2 cellular contexts compared by ENCODE assay signal in genomic region chr2:15664273-15665066, GRCh38.
TF ChIP-seq lines count a peak whose summit lies in the region.

No MANE protein-coding gene starts in this region.

TF ChIP-seq in GM23338, 12 proteins besides CTCF, POLR2A, EP300 and RAD21:
- TF ChIP-seq, protein P1, sequence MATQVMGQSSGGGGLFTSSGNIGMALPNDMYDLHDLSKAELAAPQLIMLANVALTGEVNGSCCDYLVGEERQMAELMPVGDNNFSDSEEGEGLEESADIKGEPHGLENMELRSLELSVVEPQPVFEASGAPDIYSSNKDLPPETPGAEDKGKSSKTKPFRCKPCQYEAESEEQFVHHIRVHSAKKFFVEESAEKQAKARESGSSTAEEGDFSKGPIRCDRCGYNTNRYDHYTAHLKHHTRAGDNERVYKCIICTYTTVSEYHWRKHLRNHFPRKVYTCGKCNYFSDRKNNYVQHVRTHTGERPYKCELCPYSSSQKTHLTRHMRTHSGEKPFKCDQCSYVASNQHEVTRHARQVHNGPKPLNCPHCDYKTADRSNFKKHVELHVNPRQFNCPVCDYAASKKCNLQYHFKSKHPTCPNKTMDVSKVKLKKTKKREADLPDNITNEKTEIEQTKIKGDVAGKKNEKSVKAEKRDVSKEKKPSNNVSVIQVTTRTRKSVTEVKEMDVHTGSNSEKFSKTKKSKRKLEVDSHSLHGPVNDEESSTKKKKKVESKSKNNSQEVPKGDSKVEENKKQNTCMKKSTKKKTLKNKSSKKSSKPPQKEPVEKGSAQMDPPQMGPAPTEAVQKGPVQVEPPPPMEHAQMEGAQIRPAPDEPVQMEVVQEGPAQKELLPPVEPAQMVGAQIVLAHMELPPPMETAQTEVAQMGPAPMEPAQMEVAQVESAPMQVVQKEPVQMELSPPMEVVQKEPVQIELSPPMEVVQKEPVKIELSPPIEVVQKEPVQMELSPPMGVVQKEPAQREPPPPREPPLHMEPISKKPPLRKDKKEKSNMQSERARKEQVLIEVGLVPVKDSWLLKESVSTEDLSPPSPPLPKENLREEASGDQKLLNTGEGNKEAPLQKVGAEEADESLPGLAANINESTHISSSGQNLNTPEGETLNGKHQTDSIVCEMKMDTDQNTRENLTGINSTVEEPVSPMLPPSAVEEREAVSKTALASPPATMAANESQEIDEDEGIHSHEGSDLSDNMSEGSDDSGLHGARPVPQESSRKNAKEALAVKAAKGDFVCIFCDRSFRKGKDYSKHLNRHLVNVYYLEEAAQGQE (IDR thresholded peaks at IDR 0.05; ENCODE audit: unreplicated experiment) = no peak
- TF ChIP-seq ZNF114 (CRISPR knock-in tag; IDR thresholded peaks at IDR 0.05) = no peak
- no peak for TF ChIP-seq EZH2phosphoT487 (IDR thresholded peaks at IDR 0.05; ENCODE audit: unreplicated experiment)
- TF ChIP-seq EZH2 (IDR thresholded peaks at IDR 0.05; ENCODE audit: low read depth, unreplicated experiment) = no peak
- no peak for TF ChIP-seq NANOG (IDR thresholded peaks at IDR 0.05; ENCODE audit: borderline replicate concordance)
- no peak for TF ChIP-seq CREB1 (CRISPR knock-in tag; IDR thresholded peaks at IDR 0.05; ENCODE audit: low read depth)
- no peak for TF ChIP-seq STAT1 (IDR thresholded peaks at IDR 0.05; ENCODE audit: unreplicated experiment)
- TF ChIP-seq JUNB (IDR thresholded peaks at IDR 0.05; ENCODE audit: unreplicated experiment) = no peak
- TF ChIP-seq, protein P2, sequence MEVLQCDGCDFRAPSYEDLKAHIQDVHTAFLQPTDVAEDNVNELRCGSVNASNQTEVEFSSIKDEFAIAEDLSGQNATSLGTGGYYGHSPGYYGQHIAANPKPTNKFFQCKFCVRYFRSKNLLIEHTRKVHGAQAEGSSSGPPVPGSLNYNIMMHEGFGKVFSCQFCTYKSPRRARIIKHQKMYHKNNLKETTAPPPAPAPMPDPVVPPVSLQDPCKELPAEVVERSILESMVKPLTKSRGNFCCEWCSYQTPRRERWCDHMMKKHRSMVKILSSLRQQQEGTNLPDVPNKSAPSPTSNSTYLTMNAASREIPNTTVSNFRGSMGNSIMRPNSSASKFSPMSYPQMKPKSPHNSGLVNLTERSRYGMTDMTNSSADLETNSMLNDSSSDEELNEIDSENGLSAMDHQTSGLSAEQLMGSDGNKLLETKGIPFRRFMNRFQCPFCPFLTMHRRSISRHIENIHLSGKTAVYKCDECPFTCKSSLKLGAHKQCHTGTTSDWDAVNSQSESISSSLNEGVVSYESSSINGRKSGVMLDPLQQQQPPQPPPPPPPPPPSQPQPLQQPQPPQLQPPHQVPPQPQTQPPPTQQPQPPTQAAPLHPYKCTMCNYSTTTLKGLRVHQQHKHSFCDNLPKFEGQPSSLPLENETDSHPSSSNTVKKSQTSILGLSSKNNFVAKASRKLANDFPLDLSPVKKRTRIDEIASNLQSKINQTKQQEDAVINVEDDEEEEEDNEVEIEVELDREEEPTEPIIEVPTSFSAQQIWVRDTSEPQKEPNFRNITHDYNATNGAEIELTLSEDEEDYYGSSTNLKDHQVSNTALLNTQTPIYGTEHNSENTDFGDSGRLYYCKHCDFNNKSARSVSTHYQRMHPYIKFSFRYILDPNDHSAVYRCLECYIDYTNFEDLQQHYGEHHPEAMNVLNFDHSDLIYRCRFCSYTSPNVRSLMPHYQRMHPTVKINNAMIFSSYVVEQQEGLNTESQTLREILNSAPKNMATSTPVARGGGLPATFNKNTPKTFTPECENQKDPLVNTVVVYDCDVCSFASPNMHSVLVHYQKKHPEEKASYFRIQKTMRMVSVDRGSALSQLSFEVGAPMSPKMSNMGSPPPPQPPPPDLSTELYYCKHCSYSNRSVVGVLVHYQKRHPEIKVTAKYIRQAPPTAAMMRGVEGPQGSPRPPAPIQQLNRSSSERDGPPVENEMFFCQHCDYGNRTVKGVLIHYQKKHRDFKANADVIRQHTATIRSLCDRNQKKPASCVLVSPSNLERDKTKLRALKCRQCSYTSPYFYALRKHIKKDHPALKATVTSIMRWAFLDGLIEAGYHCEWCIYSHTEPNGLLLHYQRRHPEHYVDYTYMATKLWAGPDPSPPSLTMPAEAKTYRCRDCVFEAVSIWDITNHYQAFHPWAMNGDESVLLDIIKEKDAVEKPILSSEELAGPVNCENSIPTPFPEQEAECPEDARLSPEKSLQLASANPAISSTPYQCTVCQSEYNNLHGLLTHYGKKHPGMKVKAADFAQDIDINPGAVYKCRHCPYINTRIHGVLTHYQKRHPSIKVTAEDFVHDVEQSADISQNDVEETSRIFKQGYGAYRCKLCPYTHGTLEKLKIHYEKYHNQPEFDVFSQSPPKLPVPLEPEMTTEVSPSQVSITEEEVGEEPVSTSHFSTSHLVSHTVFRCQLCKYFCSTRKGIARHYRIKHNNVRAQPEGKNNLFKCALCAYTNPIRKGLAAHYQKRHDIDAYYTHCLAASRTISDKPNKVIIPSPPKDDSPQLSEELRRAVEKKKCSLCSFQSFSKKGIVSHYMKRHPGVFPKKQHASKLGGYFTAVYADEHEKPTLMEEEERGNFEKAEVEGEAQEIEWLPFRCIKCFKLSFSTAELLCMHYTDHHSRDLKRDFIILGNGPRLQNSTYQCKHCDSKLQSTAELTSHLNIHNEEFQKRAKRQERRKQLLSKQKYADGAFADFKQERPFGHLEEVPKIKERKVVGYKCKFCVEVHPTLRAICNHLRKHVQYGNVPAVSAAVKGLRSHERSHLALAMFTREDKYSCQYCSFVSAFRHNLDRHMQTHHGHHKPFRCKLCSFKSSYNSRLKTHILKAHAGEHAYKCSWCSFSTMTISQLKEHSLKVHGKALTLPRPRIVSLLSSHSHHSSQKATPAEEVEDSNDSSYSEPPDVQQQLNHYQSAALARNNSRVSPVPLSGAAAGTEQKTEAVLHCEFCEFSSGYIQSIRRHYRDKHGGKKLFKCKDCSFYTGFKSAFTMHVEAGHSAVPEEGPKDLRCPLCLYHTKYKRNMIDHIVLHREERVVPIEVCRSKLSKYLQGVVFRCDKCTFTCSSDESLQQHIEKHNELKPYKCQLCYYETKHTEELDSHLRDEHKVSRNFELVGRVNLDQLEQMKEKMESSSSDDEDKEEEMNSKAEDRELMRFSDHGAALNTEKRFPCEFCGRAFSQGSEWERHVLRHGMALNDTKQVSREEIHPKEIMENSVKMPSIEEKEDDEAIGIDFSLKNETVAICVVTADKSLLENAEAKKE (CRISPR knock-in tag; IDR thresholded peaks at IDR 0.05) = no peak
- no peak for TF ChIP-seq ETS1 (IDR thresholded peaks at IDR 0.05)
- TF ChIP-seq POLR2AphosphoS5 (IDR thresholded peaks at IDR 0.05; ENCODE audit: low read depth) = no peak
- TF ChIP-seq ZNF331 (CRISPR knock-in tag; IDR thresholded peaks at IDR 0.05; ENCODE audit: low read depth) = no peak

TF ChIP-seq in GM12878, 131 proteins besides CTCF, POLR2A, EP300 and RAD21 (continued from another document):
- TF ChIP-seq RELB (IDR thresholded peaks at IDR 0.05; ENCODE audit: low read depth) (no peak), NR2C2 (IDR thresholded peaks at IDR 0.05; ENCODE audit: borderline replicate concordance, control insufficient read depth, insufficient read length, low read depth) (no peak), CHD1 (IDR thresholded peaks at IDR 0.05; ENCODE audit: low read depth, low read length) (no peak), SP1 (IDR thresholded peaks at IDR 0.05; ENCODE audit: low read depth, low read length) (no peak), TCF3 (IDR thresholded peaks at IDR 0.05; ENCODE audit: borderline replicate concordance, insufficient read depth, low read depth, low read length) (no peak), JUND (IDR thresholded peaks at IDR 0.05; ENCODE audit: low read depth, low read length) (no peak), ATF2 (IDR thresholded peaks at IDR 0.05; ENCODE audit: low read length) (no peak), GATAD2B (conservative IDR thresholded peaks at IDR 0.05; ENCODE audit: low read depth) (no peak), NR2F1 (conservative IDR thresholded peaks at IDR 0.05) (no peak), CBX5 (IDR thresholded peaks at IDR 0.05; ENCODE audit: low read depth) (no peak), BCL3 (IDR thresholded peaks at IDR 0.05; ENCODE audit: borderline replicate concordance, insufficient read depth, low read depth, low read length, poor library complexity, severe bottlenecking) (no peak), TARDBP (IDR thresholded peaks at IDR 0.05; ENCODE audit: borderline replicate concordance) (no peak)
- TF ChIP-seq, protein P3, sequence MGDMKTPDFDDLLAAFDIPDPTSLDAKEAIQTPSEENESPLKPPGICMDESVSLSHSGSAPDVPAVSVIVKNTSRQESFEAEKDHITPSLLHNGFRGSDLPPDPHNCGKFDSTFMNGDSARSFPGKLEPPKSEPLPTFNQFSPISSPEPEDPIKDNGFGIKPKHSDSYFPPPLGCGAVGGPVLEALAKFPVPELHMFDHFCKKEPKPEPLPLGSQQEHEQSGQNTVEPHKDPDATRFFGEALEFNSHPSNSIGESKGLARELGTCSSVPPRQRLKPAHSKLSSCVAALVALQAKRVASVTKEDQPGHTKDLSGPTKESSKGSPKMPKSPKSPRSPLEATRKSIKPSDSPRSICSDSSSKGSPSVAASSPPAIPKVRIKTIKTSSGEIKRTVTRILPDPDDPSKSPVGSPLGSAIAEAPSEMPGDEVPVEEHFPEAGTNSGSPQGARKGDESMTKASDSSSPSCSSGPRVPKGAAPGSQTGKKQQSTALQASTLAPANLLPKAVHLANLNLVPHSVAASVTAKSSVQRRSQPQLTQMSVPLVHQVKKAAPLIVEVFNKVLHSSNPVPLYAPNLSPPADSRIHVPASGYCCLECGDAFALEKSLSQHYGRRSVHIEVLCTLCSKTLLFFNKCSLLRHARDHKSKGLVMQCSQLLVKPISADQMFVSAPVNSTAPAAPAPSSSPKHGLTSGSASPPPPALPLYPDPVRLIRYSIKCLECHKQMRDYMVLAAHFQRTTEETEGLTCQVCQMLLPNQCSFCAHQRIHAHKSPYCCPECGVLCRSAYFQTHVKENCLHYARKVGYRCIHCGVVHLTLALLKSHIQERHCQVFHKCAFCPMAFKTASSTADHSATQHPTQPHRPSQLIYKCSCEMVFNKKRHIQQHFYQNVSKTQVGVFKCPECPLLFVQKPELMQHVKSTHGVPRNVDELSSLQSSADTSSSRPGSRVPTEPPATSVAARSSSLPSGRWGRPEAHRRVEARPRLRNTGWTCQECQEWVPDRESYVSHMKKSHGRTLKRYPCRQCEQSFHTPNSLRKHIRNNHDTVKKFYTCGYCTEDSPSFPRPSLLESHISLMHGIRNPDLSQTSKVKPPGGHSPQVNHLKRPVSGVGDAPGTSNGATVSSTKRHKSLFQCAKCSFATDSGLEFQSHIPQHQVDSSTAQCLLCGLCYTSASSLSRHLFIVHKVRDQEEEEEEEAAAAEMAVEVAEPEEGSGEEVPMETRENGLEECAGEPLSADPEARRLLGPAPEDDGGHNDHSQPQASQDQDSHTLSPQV (IDR thresholded peaks at IDR 0.05) = no peak
